1 cellular context compared by ENCODE assay signal in the genomic region with DNA sequence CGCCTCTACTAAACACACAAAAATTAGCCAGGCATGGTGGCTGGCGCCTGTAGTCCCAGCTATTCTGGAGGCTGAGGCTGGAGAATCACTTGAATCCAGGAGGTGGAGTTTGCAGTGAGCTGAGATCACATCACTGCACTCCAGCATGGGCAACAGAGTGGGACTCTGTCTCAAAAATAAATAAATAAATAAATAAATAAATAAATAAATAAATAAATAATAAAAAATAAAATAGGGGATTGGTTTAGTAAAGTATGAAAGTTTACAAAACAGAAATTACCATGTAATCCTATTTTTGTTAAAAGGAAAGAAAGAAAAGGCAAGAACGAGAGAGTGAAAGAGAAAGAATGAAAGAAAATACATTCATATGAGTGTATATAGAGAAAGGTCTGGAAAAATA. TPM values are rescaled to one million over a fixed set of nuclear protein-coding genes. Genes with fewer than 3 reads are reported as not detected.
"Had no signal": no experiment of that assay in that cellular context is flagged by ENCODE, and none has a peak within 500 bp of the region (broad histone marks: within the 10 kb centered on the region; RNA-seq: fewer than 3 reads in every experiment).

No MANE protein-coding gene starts in this region.

RNA-seq across cellular contexts. Expression of gene ASPRV1, which starts 10.8 kb away (rescaled TPM):
- polyA plus RNA-seq: hepatocyte had no signal
